Comparison of ENCODE assay signal across 8 cellular contexts in genomic region chr17:4365628-4366311, GRCh38. TPM values are rescaled to one million over a fixed set of nuclear protein-coding genes. Genes with fewer than 3 reads are reported as not detected.
DNase-seq lines count a peak whose midpoint lies in the region; ATAC-seq, FAIRE-seq and TF ChIP-seq lines count a peak whose summit lies in the region.

No MANE protein-coding gene starts in this region.

- ATAC-seq in GM18505 (IDR thresholded peaks at IDR 0.05; ENCODE audit: unreplicated experiment), result peak; percentile 14
- peak; percentile 5 for ATAC-seq in activated naive CD8-positive, alpha-beta T cell treated with anti-CD3 and anti-CD28 coated beads, Interleukin-2, amount 50 U/mL, for 24 hours
- ATAC-seq in gastrocnemius medialis, result peak; percentile 17 to 23

- no peaks in the 10 kb centered on the region for H3K9me2 ChIP-seq in hepatocyte (replicated peaks; ENCODE audit: insufficient read depth)

- H3K36me3 ChIP-seq in hepatocyte (replicated peaks; ENCODE audit: insufficient read depth, low read depth), result no peaks in the 10 kb centered on the region
- no peaks in the 10 kb centered on the region for H3K36me3 ChIP-seq in gastrocnemius medialis

- H3K9me3 ChIP-seq in hepatocyte (ENCODE audit: low read depth) (no peaks in the 10 kb centered on the region), gastrocnemius medialis (no peaks in the 10 kb centered on the region)

- TF ChIP-seq POLR2A in GM18505 (IDR thresholded peaks at IDR 0.05; ENCODE audit: borderline replicate concordance, extremely low read depth, insufficient read depth, insufficient read length) (peak; percentile 40), gastrocnemius medialis (IDR thresholded peaks at IDR 0.05) (peak in 1 of 2 donors; percentile 42), GM12892 (IDR thresholded peaks at IDR 0.05; ENCODE audit: low read depth, low read length) (no peak)

- in situ Hi-C loops in gastrocnemius medialis (cut with MboI; ENCODE audit: low sequenced_read_pairs in 4 of 4), result loop anchor here in 1 of 4 donors (10.0 kb wide), 1 partner anchor 131 kb away; no protein-coding TSS in a partner anchor

- intact Hi-C loops in gastrocnemius medialis (cut with DNase I; ENCODE audit: low total_unique reads), result loop anchor here (1.0 to 10.0 kb wide), 5 partner anchors 19 to 1971 kb away; partner anchors contain the start of genes CYB5D2 and ZZEF1

- H3K4me2 ChIP-seq in hepatocyte, result peak overlapping the region; percentile 92

- peaks cover 41% of the 10 kb centered on the region for H4K20me1 ChIP-seq in hepatocyte (ENCODE audit: insufficient read depth, poor library complexity, severe bottlenecking)

- no peak for FAIRE-seq in GM12892 (lab: Jason Lieb, UNC)

- no peaks in the 10 kb centered on the region for H3K9me3 Mint-ChIP-seq in activated naive CD8-positive, alpha-beta T cell treated with anti-CD3 and anti-CD28 coated beads, Interleukin-2, amount 50 U/mL, for 24 hours

- DNase-seq in HFF-Myc (ENCODE audit: extremely low read depth, low read depth), result no peak
- peak; percentile 3 for DNase-seq in NCI-H460 (ENCODE audit: extremely low read depth, low read depth)
- peak; percentile 56 for DNase-seq in activated naive CD8-positive, alpha-beta T cell treated with anti-CD3 and anti-CD28 coated beads, Interleukin-2, amount 50 U/mL, for 24 hours
- peak; percentile 77 for DNase-seq in hepatocyte (ENCODE audit: low spot score)
- DNase-seq in gastrocnemius medialis, result peak in 1 of 2 donors; percentile 39
- DNase-seq in NCI-H187 (lab: John Stamatoyannopoulos, UW), result no peak
- no peak for DNase-seq in GM12892 (ENCODE audit: insufficient read length)

- peak overlapping the region; percentile 67 for H2AFZ ChIP-seq in hepatocyte

- H3K36me3 Mint-ChIP-seq in activated naive CD8-positive, alpha-beta T cell treated with anti-CD3 and anti-CD28 coated beads, Interleukin-2, amount 50 U/mL, for 24 hours (ENCODE audit: low read depth), result peaks cover 10% of the 10 kb centered on the region

- H3K27ac ChIP-seq in hepatocyte, result peak overlapping the region; percentile 98
- H3K27ac ChIP-seq in gastrocnemius medialis, result peak overlapping the region; percentile 89 to 100 (median 98)

- H3K79me2 ChIP-seq in hepatocyte, result peaks cover 52% of the 10 kb centered on the region

- H3K4me1 Mint-ChIP-seq in activated naive CD8-positive, alpha-beta T cell treated with anti-CD3 and anti-CD28 coated beads, Interleukin-2, amount 50 U/mL, for 24 hours, result peaks cover 30% of the 10 kb centered on the region

- peak overlapping the region; percentile 76 for H3K4me3 Mint-ChIP-seq in activated naive CD8-positive, alpha-beta T cell treated with anti-CD3 and anti-CD28 coated beads, Interleukin-2, amount 50 U/mL, for 24 hours

- peaks cover 7% of the 10 kb centered on the region for H3K4me1 ChIP-seq in hepatocyte (ENCODE audit: insufficient read depth)
- H3K4me1 ChIP-seq in gastrocnemius medialis, result peaks cover 21 to 37% of the 10 kb centered on the region in 2 donors

- H3K27ac Mint-ChIP-seq in activated naive CD8-positive, alpha-beta T cell treated with anti-CD3 and anti-CD28 coated beads, Interleukin-2, amount 50 U/mL, for 24 hours, result no peak overlapping the region

- H3K27me3 Mint-ChIP-seq in activated naive CD8-positive, alpha-beta T cell treated with anti-CD3 and anti-CD28 coated beads, Interleukin-2, amount 50 U/mL, for 24 hours, result peaks cover 2% of the 10 kb centered on the region

- H3K27me3 ChIP-seq in hepatocyte, result no peaks in the 10 kb centered on the region
- H3K27me3 ChIP-seq in gastrocnemius medialis, result no peaks in the 10 kb centered on the region

- peak overlapping the region; percentile 64 for H3K4me3 ChIP-seq in HFF-Myc (replicated peaks; ENCODE audit: low read depth, low read length)
- H3K4me3 ChIP-seq in hepatocyte, result peak overlapping the region; percentile 92
- H3K4me3 ChIP-seq in gastrocnemius medialis, result peak overlapping the region; percentile 79 to 100 (median 94)

- TF ChIP-seq CTCF in HFF-Myc (IDR thresholded peaks at IDR 0.05; ENCODE audit: low read depth, low read length, missing control alignments), result no peak
- TF ChIP-seq CTCF in hepatocyte (IDR thresholded peaks at IDR 0.05; ENCODE audit: poor library complexity), result no peak
- TF ChIP-seq CTCF in gastrocnemius medialis (IDR thresholded peaks at IDR 0.05 in 4 of 5, conservative IDR thresholded peaks at IDR 0.05 in 1 of 5), result no peak

- WGBS in hepatocyte (ENCODE audit: low lambda C conversion rate, missing lambda C conversion rate), result under 1% methylated on average over 50 of the region's 81 CpGs

RNA-seq across cellular contexts. Expression of gene UBE2G1, which starts 0.7 kb away (rescaled TPM):
- 65.6 and 67.3 TPM in 2 replicates for total RNA-seq in NCI-H460 (2014; rRNA removed; shearing (Covaris generic))
- 55.2 and 62.8 TPM in 2 replicates for polyA plus RNA-seq in NCI-H460 (2014; cell fraction: nucleus; rRNA removed)
- total RNA-seq in hepatocyte (52.6 and 78.8 TPM in 2 replicates), gastrocnemius medialis (100 to 1,000 TPM; 152 to 217 (median 180) TPM)
- polyA plus RNA-seq in hepatocyte, result 51.3 and 65.1 TPM in 2 replicates
- 39.7 TPM for polyA plus RNA-seq in GM12892 (2012; ENCODE audit: missing spikeins)

Comparison
In these comparisons a context has a peak if more than half of its experiments do, and no peak if none do; other contexts are left out.
1. DNase-seq: peak in NCI-H460 (single experiment), activated naive CD8-positive, alpha-beta T cell treated with anti-CD3 and anti-CD28 coated beads, Interleukin-2, amount 50 U/mL, for 24 hours (single experiment) and hepatocyte (single experiment); none in HFF-Myc (single experiment), NCI-H187 (0 of 2) and GM12892 (single experiment).
2. Peak in every context shown above with its lines, with median percentiles within 50 percentile points of each other: ATAC-seq and H3K4me3 ChIP-seq.